ENCODE assay signal across 8 cellular contexts in genomic region chr1:10471411-10472219, GRCh38. TPM values are rescaled to one million over a fixed set of nuclear protein-coding genes. Genes with fewer than 3 reads are reported as not detected.
A peak's percentile ranks its signal among the peaks of the same experiment; 100 is the strongest.
DNase-seq lines count a peak whose midpoint lies in the region; ATAC-seq, FAIRE-seq and TF ChIP-seq lines count a peak whose summit lies in the region.

No MANE protein-coding gene starts in this region.

- H4K91ac ChIP-seq in mesenchymal stem cell (ENCODE audit: low read length), result peak overlapping the region; percentile 18

- peaks cover 15% of the 10 kb centered on the region for H3K79me1 ChIP-seq in mesenchymal stem cell (replicated peaks; ENCODE audit: low read length, poor library complexity, severe bottlenecking)

- H2BK15ac ChIP-seq in mesenchymal stem cell (ENCODE audit: low read depth, poor library complexity, severe bottlenecking), result no peak overlapping the region

- peaks cover 5% of the 10 kb centered on the region for H3K4me1 ChIP-seq in mesenchymal stem cell (ENCODE audit: control insufficient read depth, insufficient read depth, low read depth, low read length)
- peaks cover 2 to 5% of the 10 kb centered on the region in 2 donors for H3K4me1 ChIP-seq in aorta (ENCODE audit: control insufficient read depth in 1 of 2, insufficient read depth in 2 of 2, low read length in 2 of 2)

- ATAC-seq in aorta (ENCODE audit: low FRiP score), result no peak

- peak overlapping the region; percentile 75 for H4K8ac ChIP-seq in mesenchymal stem cell (ENCODE audit: low read length)

- DNase-seq in NCI-H1092 (lab: John Stamatoyannopoulos, UW), result peak; percentile 27
- no peak for DNase-seq in NCI-H1092 treated with DMSO at 0.1 percent for 48 hours (lab: John Stamatoyannopoulos, UW)
- DNase-seq in MG63, result no peak
- peak; percentile 37 for DNase-seq in bronchial epithelial cell (ENCODE audit: low read depth)
- no peak for DNase-seq in mesenchymal stem cell
- DNase-seq in aorta, result no peak
- no peak for DNase-seq in effector CD4-positive, alpha-beta T cell
- DNase-seq in GM13977 (ENCODE audit: low spot score), result no peak

- intact Hi-C loops in aorta (cut with DNase I), result loop anchor here in 1 of 2 donors (5.0 kb wide), 1 partner anchor 39 kb away; the partner anchor contains the start of gene CENPS

- no peak overlapping the region for H2BK12ac ChIP-seq in mesenchymal stem cell (ENCODE audit: low read length in 2 of 2)

- peak overlapping the region in 1 of 2 experiments; percentile 26 for H3K18ac ChIP-seq in mesenchymal stem cell (ENCODE audit: low read depth in 1 of 2, low read length in 2 of 2)

- H2BK5ac ChIP-seq in mesenchymal stem cell (ENCODE audit: low read depth, low read length, poor library complexity, severe bottlenecking), result no peak overlapping the region

- no peak for FAIRE-seq in bronchial epithelial cell (lab: Jason Lieb, UNC)

- no peak overlapping the region for H2AK5ac ChIP-seq in mesenchymal stem cell (ENCODE audit: low read length, severe bottlenecking)

- peak overlapping the region; percentile 15 for H3K27ac ChIP-seq in mesenchymal stem cell (ENCODE audit: low read length, poor library complexity, severe bottlenecking)
- H3K27ac ChIP-seq in aorta (ENCODE audit: low read depth in 1 of 2, low read length in 2 of 2), result no peak overlapping the region

- no peaks in the 10 kb centered on the region for H3K9me3 ChIP-seq in MG63
- H3K9me3 ChIP-seq in mesenchymal stem cell (ENCODE audit: control insufficient read depth, low read length), result no peaks in the 10 kb centered on the region
- no peaks in the 10 kb centered on the region for H3K9me3 ChIP-seq in aorta (ENCODE audit: control insufficient read depth, low read length)

- in situ Hi-C loops in GM13977 (cut with MboI; ENCODE audit: low pct_unique_long_range_greater_than_20kb, low sequenced_read_pairs, unreplicated experiment), result no loop called here

- TF ChIP-seq CTCF in bronchial epithelial cell (IDR thresholded peaks at IDR 0.05; ENCODE audit: insufficient read depth, low read length, severe bottlenecking) (no peak), GM13977 (IDR thresholded peaks at IDR 0.05; ENCODE audit: extremely low read depth, insufficient read depth, missing control alignments) (no peak)

- WGBS in mesenchymal stem cell, result under 1% methylated on average over 22 of the region's 23 CpGs
- whole genome bisulfite sequencing in aorta, 2 donors, result 6% methylated on average over 23 of the region's 23 CpGs

- H2BK120ac ChIP-seq in mesenchymal stem cell (ENCODE audit: low read depth, low read length), result no peak overlapping the region

- H3K4me3 ChIP-seq in MG63, result peak overlapping the region; percentile 72
- peak overlapping the region; percentile 83 for H3K4me3 ChIP-seq in bronchial epithelial cell (ENCODE audit: low read depth, low read length)
- H3K4me3 ChIP-seq in mesenchymal stem cell (ENCODE audit: insufficient read depth in 1 of 2, low read depth in 1 of 2, low read length in 2 of 2), result peak overlapping the region; percentile 68 to 86
- peak overlapping the region; percentile 39 to 46 for H3K4me3 ChIP-seq in aorta (ENCODE audit: low read length in 2 of 2)

- no peaks in the 10 kb centered on the region for H3K27me3 ChIP-seq in MG63
- no peaks in the 10 kb centered on the region for H3K27me3 ChIP-seq in bronchial epithelial cell (ENCODE audit: control insufficient read depth, insufficient read depth, low read length)
- H3K27me3 ChIP-seq in mesenchymal stem cell (ENCODE audit: control insufficient read depth in 1 of 2, insufficient read depth in 1 of 2, low read length in 2 of 2), result no peaks in the 10 kb centered on the region
- no peaks in the 10 kb centered on the region for H3K27me3 ChIP-seq in aorta (ENCODE audit: control insufficient read depth in 1 of 2, insufficient read depth in 2 of 2, low read length in 1 of 2)

- H3K4me2 ChIP-seq in mesenchymal stem cell (ENCODE audit: low read length, poor library complexity, severe bottlenecking), result peak overlapping the region; percentile 80

- H3K23ac ChIP-seq in mesenchymal stem cell (ENCODE audit: low read length in 2 of 2), result peak overlapping the region in 1 of 2 experiments; percentile 23

- peak overlapping the region; percentile 78 for H3K9ac ChIP-seq in mesenchymal stem cell (ENCODE audit: low read length)

- peak overlapping the region in 1 of 2 experiments; percentile 24 for H3K4ac ChIP-seq in mesenchymal stem cell (ENCODE audit: low read depth in 1 of 2, low read length in 2 of 2)

- H3K14ac ChIP-seq in mesenchymal stem cell (ENCODE audit: low read length in 2 of 2), result no peak overlapping the region

- H2AFZ ChIP-seq in mesenchymal stem cell (ENCODE audit: low read depth, low read length), result peak overlapping the region; percentile 79

- H3K36me3 ChIP-seq in MG63 (peaks cover 20% of the 10 kb centered on the region), bronchial epithelial cell (ENCODE audit: control insufficient read depth, insufficient read depth, low read length) (peaks cover 7% of the 10 kb centered on the region), mesenchymal stem cell (ENCODE audit: control insufficient read depth in 1 of 2, insufficient read depth in 2 of 2, low read depth in 1 of 2, low read length in 2 of 2) (peaks cover 4 to 24% of the 10 kb centered on the region in 2 experiments), aorta (ENCODE audit: control insufficient read depth in 1 of 2, insufficient read depth in 2 of 2, low read length in 1 of 2) (peaks cover 4 to 6% of the 10 kb centered on the region in 2 donors)

RNA-seq across cellular contexts. Expression of gene DFFA, which starts 0.7 kb away (rescaled TPM):
- 36.7 and 51.9 TPM in 2 replicates for total RNA-seq in MG63 (2014; rRNA removed; shearing (Covaris generic); ENCODE audit: low replicate concordance)
- total RNA-seq in bronchial epithelial cell (46.7 and 55.5 TPM in 2 replicates), aorta (10 to 100 TPM; 21.4 to 29.2 TPM)
- 28.1 TPM for polyA plus RNA-seq in mesenchymal stem cell (2013, experiment 1 of 2)
- polyA plus RNA-seq in mesenchymal stem cell (2013, experiment 2 of 2), result 26.5 TPM
- 10 to 100 TPM in 1 of 2 donors, 1 to 10 TPM in 1; 7.8 to 14.5 TPM for polyA plus RNA-seq in aorta

RNA-seq across cellular contexts. Expression of gene PEX14, which starts 3.1 kb away (rescaled TPM):
- total RNA-seq in MG63 (2014; rRNA removed; shearing (Covaris generic); ENCODE audit: low replicate concordance), result 15.4 and 21.5 TPM in 2 replicates
- 8.7 and 14.2 TPM in 2 replicates for total RNA-seq in bronchial epithelial cell
- polyA plus RNA-seq in mesenchymal stem cell (2013, experiment 1 of 2), result 17.5 TPM
- 16.8 TPM for polyA plus RNA-seq in mesenchymal stem cell (2013, experiment 2 of 2)
- 10 to 100 TPM; 14.0 to 16.9 TPM for total RNA-seq in aorta
- polyA plus RNA-seq in aorta, result 10 to 100 TPM in 1 of 2 donors, 1 to 10 TPM in 1; 4.5 to 14.8 TPM

RNA-seq across cellular contexts. Expression of gene CORT, which starts 21.8 kb away (rescaled TPM):
- 0.33 TPM in 1 of 2 replicates, not detected in the other for total RNA-seq in MG63 (2014; rRNA removed; shearing (Covaris generic); ENCODE audit: low replicate concordance)
- total RNA-seq in bronchial epithelial cell (0.26 TPM in 2 replicates), aorta (under 1 TPM in 1 of 2 donors, not detected in 1; 0.33 TPM)
- 0.07 TPM for polyA plus RNA-seq in mesenchymal stem cell (2013, experiment 1 of 2)
- 0.23 TPM for polyA plus RNA-seq in mesenchymal stem cell (2013, experiment 2 of 2)
- polyA plus RNA-seq in aorta, result not detected

RNA-seq across cellular contexts. Expression of gene CENPS, which starts 41.4 kb away (rescaled TPM):
- 13.3 and 15.0 TPM in 2 replicates for total RNA-seq in MG63 (2014; rRNA removed; shearing (Covaris generic); ENCODE audit: low replicate concordance)
- total RNA-seq in bronchial epithelial cell (8.4 and 9.7 TPM in 2 replicates), aorta (10 to 100 TPM in 1 of 2 donors, 1 to 10 TPM in 1; 4.3 to 11.4 TPM)
- polyA plus RNA-seq in mesenchymal stem cell (2013, experiment 1 of 2), result 12.6 TPM
- polyA plus RNA-seq in mesenchymal stem cell (2013, experiment 2 of 2), result 12.3 TPM
- polyA plus RNA-seq in aorta, result 10 to 100 TPM; 17.4 to 21.4 TPM

Comparison
In these comparisons a context has a peak if more than half of its experiments do, and no peak if none do; other contexts are left out.
1. DNase-seq: peak in NCI-H1092 (single experiment) and bronchial epithelial cell (single experiment); none in NCI-H1092 treated with DMSO at 0.1 percent for 48 hours (single experiment), MG63 (single experiment), mesenchymal stem cell (single experiment), aorta (0 of 2), effector CD4-positive, alpha-beta T cell (single experiment) and GM13977 (single experiment).
2. Peak in every context shown above with its lines, with median percentiles within 50 percentile points of each other: H3K4me3 ChIP-seq.